7 cellular contexts compared by ENCODE assay signal in genomic region chr14:30621954-30622830, GRCh38.
A peak's percentile ranks its signal among the peaks of the same experiment; 100 is the strongest.
DNase-seq lines count a peak whose midpoint lies in the region; ATAC-seq, FAIRE-seq and TF ChIP-seq lines count a peak whose summit lies in the region.

TSS of gene SCFD1 (plus strand) at chr14:30622319. CDS start at chr14:30622339, 20 bp downstream.

- H3K4me3 ChIP-seq in astrocyte of the spinal cord (ENCODE audit: low read depth, low read length) (peak within 1 kb of the TSS; percentile 68), retinal pigment epithelial cell (ENCODE audit: low read length) (peak within 1 kb of the TSS; percentile 96)

- ATAC-seq in HG02981 (IDR thresholded peaks at IDR 0.05; ENCODE audit: unreplicated experiment): peak; percentile 93

- DNase-seq in GM18507 (ENCODE audit: extremely low spot score, insufficient read length, low read depth): peak; percentile 73
- DNase-seq in NCI-H2081 (lab: John Stamatoyannopoulos, UW): peak; percentile 93
- DNase-seq in T1000 (lab: John Stamatoyannopoulos, UW): peak; percentile 79
- DNase-seq in astrocyte of the spinal cord (ENCODE audit: low read depth, low spot score): peak; percentile 91
- DNase-seq in hippocampal formation (lab: John Stamatoyannopoulos, UW): peak; percentile 90
- DNase-seq in retinal pigment epithelial cell (ENCODE audit: low read depth): peak; percentile 62

- peak; percentile 96 for FAIRE-seq in GM18507 (lab: Jason Lieb, UNC)

- in situ Hi-C loops in astrocyte of the spinal cord (cut with HindIII; ENCODE audit: low sequenced_read_pairs): no loop called here

- TF ChIP-seq CTCF in astrocyte of the spinal cord (IDR thresholded peaks at IDR 0.05; ENCODE audit: low read depth, low read length) (no peak), retinal pigment epithelial cell (conservative IDR thresholded peaks at IDR 0.05; ENCODE audit: low read depth, low read length) (no peak)

Comparison
In these comparisons a context has a peak if more than half of its experiments do, and no peak if none do; other contexts are left out.
1. Peak in every context shown above with its lines: DNase-seq, ATAC-seq and H3K4me3 ChIP-seq.